Comparison of ENCODE assay signal across 1 cellular context in the genomic region with DNA sequence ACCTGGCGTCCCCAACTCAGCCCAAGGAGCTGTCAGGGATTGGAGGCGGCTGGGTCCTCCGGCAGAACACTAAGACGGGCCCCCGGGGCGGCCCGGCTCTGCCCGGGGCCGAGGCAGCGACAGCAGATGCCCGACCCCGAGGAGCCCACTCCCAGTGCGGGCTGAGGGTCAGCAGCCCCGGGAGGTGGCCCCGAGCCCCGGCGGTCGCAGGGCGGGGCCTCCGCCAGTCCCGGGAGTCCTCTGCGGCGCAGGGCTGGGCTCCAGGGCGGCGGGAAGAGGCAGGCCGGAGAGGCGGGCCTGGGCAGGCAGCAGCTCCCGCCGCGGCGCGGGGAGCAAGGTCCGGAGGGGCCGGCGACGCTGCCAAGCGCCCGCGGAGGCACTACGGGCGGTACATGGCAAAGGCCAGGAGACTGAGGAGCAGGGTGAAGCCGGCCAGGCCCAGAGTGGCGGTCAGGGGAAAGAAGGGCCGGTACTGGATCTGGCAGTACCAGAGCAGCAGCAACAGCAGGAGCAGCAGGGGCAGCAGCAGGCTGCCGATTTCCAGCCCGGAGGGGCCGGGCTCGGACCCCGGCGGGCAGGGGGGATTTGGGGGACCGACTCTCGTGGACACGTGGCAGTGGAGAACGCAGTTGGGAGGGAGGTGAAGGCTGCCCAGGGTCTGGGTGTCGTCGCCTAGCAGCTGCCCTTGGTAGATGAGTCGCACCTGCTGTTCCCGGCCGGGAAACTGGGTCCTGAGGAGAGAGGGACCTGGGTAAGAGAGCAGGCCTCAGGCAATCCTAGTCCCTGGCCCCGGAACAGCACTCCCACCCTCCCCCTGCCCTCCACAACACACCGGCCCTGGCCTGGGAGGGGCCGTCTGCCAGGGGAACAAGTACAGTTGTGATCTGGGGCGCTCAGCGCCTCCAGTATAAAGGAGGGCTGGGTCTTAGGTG.
TF ChIP-seq lines count a peak whose summit lies in the region.

No MANE protein-coding gene starts in this region.

TF ChIP-seq in HEK293, 187 proteins besides CTCF, POLR2A, EP300 and RAD21 (continued from another document):
- TF ChIP-seq, protein P1, sequence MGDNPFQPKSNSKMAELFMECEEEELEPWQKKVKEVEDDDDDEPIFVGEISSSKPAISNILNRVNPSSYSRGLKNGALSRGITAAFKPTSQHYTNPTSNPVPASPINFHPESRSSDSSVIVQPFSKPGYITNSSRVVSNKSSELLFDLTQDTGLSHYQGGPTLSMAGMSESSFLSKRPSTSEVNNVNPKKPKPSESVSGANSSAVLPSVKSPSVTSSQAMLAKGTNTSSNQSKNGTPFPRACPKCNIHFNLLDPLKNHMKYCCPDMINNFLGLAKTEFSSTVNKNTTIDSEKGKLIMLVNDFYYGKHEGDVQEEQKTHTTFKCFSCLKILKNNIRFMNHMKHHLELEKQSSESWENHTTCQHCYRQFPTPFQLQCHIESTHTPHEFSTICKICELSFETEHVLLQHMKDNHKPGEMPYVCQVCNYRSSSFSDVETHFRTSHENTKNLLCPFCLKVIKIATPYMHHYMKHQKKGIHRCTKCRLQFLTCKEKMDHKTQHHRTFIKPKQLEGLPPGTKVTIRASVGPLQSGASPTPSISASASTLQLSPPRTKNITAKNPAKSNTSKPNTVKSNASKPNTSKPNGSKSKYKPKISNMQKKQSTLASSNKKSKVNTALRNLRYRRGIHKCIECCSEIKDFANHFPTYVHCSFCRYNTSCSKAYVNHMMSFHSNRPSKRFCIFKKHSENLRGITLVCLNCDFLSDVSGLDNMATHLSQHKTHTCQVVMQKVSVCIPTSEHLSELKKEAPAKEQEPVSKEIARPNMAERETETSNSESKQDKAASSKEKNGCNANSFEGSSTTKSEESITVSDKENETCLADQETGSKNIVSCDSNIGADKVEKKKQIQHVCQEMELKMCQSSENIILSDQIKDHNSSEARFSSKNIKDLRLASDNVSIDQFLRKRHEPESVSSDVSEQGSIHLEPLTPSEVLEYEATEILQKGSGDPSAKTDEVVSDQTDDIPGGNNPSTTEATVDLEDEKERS (tag by site-specific recombination; IDR thresholded peaks at IDR 0.05), result no peak
- TF ChIP-seq ZNF2 (tag by site-specific recombination; IDR thresholded peaks at IDR 0.05) (peak; percentile 22; the same call in 1 of the 2 replicates), ZNF521 (tag by site-specific recombination; IDR thresholded peaks at IDR 0.05) (no peak), ZNF10 (tag by site-specific recombination; IDR thresholded peaks at IDR 0.05) (0 out of 2 replicates have a peak, but pooled peaks have one; percentile 64), SALL2 (tag by site-specific recombination; IDR thresholded peaks at IDR 0.05; ENCODE audit: borderline replicate concordance) (no peak), ZNF266 (tag by site-specific recombination; IDR thresholded peaks at IDR 0.05; ENCODE audit: low read depth) (0 out of 2 replicates have a peak, but pooled peaks have one; percentile 8), ZBTB20 (tag by site-specific recombination; IDR thresholded peaks at IDR 0.05) (peak; percentile 85), ZNF623 (tag by site-specific recombination; IDR thresholded peaks at IDR 0.05) (no peak), ZIC2 (tag by site-specific recombination; IDR thresholded peaks at IDR 0.05) (peak; percentile 63)
TF ChIP-seq in HEK293: peak in this region for 28.
